8 cellular contexts compared by ENCODE assay signal in genomic region chr10:24952146-24952700, GRCh38. TPM values are rescaled to one million over a fixed set of nuclear protein-coding genes. Genes with fewer than 3 reads are reported as not detected.
DNase-seq lines count a peak whose midpoint lies in the region; ATAC-seq and TF ChIP-seq lines count a peak whose summit lies in the region.

PRTFDC1 (minus strand) TSS chr10:24952606; CDS start chr10:24952575, 31 bp downstream.

- no peaks in the 10 kb centered on the region for H3K27me3 Mint-ChIP-seq in chondrocyte (ENCODE audit: low read depth)

- H3K27ac Mint-ChIP-seq in chondrocyte (ENCODE audit: unreplicated experiment): peak within 1 kb of the TSS; percentile 82
- H3K27ac Mint-ChIP-seq in stimulated activated effector memory CD8-positive, alpha-beta T cell treated with anti-CD3 and anti-CD28 coated beads, Interleukin-12 subunit alpha, Interleukin-12 subunit beta, amount 100 ng/mL, for 72 hours: peak within 1 kb of the TSS; percentile 89

- peaks cover 34% of the 10 kb centered on the region for H3K4me1 ChIP-seq in ACC112 (ENCODE audit: control insufficient read depth, insufficient read depth, low read length, unreplicated experiment)

- peak within 1 kb of the TSS; percentile 36 for H2AFZ ChIP-seq in ACC112 (ENCODE audit: low read length, unreplicated experiment)

- H3K79me2 ChIP-seq in ACC112 (ENCODE audit: control insufficient read depth, insufficient read depth, low read length, unreplicated experiment): peaks cover 25% of the 10 kb centered on the region

- no peaks in the 10 kb centered on the region for H3K36me3 ChIP-seq in ACC112 (ENCODE audit: insufficient read depth, low read length)

- H3K27ac ChIP-seq in ACC112 (ENCODE audit: low read depth, low read length): peak within 1 kb of the TSS; percentile 67

- H3K4me1 Mint-ChIP-seq in chondrocyte (ENCODE audit: low read depth): peaks cover 32% of the 10 kb centered on the region
- H3K4me1 Mint-ChIP-seq in stimulated activated effector memory CD8-positive, alpha-beta T cell treated with anti-CD3 and anti-CD28 coated beads, Interleukin-12 subunit alpha, Interleukin-12 subunit beta, amount 100 ng/mL, for 72 hours: peaks cover 38% of the 10 kb centered on the region

- H3K27me3 ChIP-seq in ACC112 (ENCODE audit: insufficient read depth, low read length): no peaks in the 10 kb centered on the region

- TF ChIP-seq CTCF in GM13976 (IDR thresholded peaks at IDR 0.05; ENCODE audit: borderline replicate concordance, control extremely low read depth, extremely low read depth, insufficient read depth, missing control alignments): peak; percentile 17
- TF ChIP-seq CTCF in chondrocyte (IDR thresholded peaks at IDR 0.05): no peak

- ATAC-seq in HG02973 (IDR thresholded peaks at IDR 0.05; ENCODE audit: unreplicated experiment) (peak; percentile 16), left colon (peak; percentile 77)
- ATAC-seq in stimulated activated effector memory CD8-positive, alpha-beta T cell treated with anti-CD3 and anti-CD28 coated beads, Interleukin-12 subunit alpha, Interleukin-12 subunit beta, amount 100 ng/mL, for 72 hours: peak; percentile 35

- peak; percentile 74 for DNase-seq in GM13976 (ENCODE audit: low spot score)
- DNase-seq in T follicular helper cell (ENCODE audit: low read depth): peak; percentile 1
- DNase-seq in chondrocyte (ENCODE audit: low spot score): no peak
- peak; percentile 46 to 69 for DNase-seq in left colon
- DNase-seq in stimulated activated effector memory CD8-positive, alpha-beta T cell treated with anti-CD3 and anti-CD28 coated beads, Interleukin-12 subunit alpha, Interleukin-12 subunit beta, amount 100 ng/mL, for 72 hours (ENCODE audit: low spot score in 2 of 2): peak; percentile 14 to 71
- DNase-seq in NCI-H2107 (lab: John Stamatoyannopoulos, UW): no peak

- peak within 1 kb of the TSS; percentile 73 for H3K4me3 Mint-ChIP-seq in chondrocyte (ENCODE audit: unreplicated experiment)
- H3K4me3 Mint-ChIP-seq in stimulated activated effector memory CD8-positive, alpha-beta T cell treated with anti-CD3 and anti-CD28 coated beads, Interleukin-12 subunit alpha, Interleukin-12 subunit beta, amount 100 ng/mL, for 72 hours: peak within 1 kb of the TSS; percentile 70

- H3K4me3 ChIP-seq in ACC112 (ENCODE audit: low read depth, low read length): peak within 1 kb of the TSS; percentile 78

- H3K9me3 Mint-ChIP-seq in chondrocyte (ENCODE audit: low read depth): no peaks in the 10 kb centered on the region
- H3K9me3 Mint-ChIP-seq in stimulated activated effector memory CD8-positive, alpha-beta T cell treated with anti-CD3 and anti-CD28 coated beads, Interleukin-12 subunit alpha, Interleukin-12 subunit beta, amount 100 ng/mL, for 72 hours: no peaks in the 10 kb centered on the region

- intact Hi-C loops in left colon (cut with DNase I, micrococcal nuclease): loop anchor here in 1 of 2 donors (10.0 kb wide), 1 partner anchor 227 kb away; the partner anchor contains the start of gene ARHGAP21

- no peaks in the 10 kb centered on the region for H3K36me3 Mint-ChIP-seq in chondrocyte (ENCODE audit: low read depth)
- H3K36me3 Mint-ChIP-seq in stimulated activated effector memory CD8-positive, alpha-beta T cell treated with anti-CD3 and anti-CD28 coated beads, Interleukin-12 subunit alpha, Interleukin-12 subunit beta, amount 100 ng/mL, for 72 hours: peaks cover 5% of the 10 kb centered on the region

- in situ Hi-C loops in GM13976 (cut with MboI; ENCODE audit: low sequenced_read_pairs, unreplicated experiment): no loop called here

RNA-seq across cellular contexts. Expression of gene PRTFDC1, which starts in this region (rescaled TPM):
- total RNA-seq in chondrocyte (5.9 to 13.1 TPM (median 10.1 TPM) in 3 replicates), left colon (1 to 10 TPM; 6.2 to 6.6 TPM)

Comparison
In these comparisons a context has a peak if more than half of its experiments do, and no peak if none do; other contexts are left out.
1. DNase-seq: peak in GM13976 (single experiment), T follicular helper cell (single experiment), left colon (2 of 2) and stimulated activated effector memory CD8-positive, alpha-beta T cell treated with anti-CD3 and anti-CD28 coated beads, Interleukin-12 subunit alpha, Interleukin-12 subunit beta, amount 100 ng/mL, for 72 hours (2 of 2); none in chondrocyte (single experiment) and NCI-H2107 (single experiment).
2. ATAC-seq: peak in every context shown above with its lines; median percentile 77 in left colon; 35 in stimulated activated effector memory CD8-positive, alpha-beta T cell treated with anti-CD3 and anti-CD28 coated beads, Interleukin-12 subunit alpha, Interleukin-12 subunit beta, amount 100 ng/mL, for 72 hours; 16 in HG02973.